Comparison of ENCODE assay signal across 8 cellular contexts in genomic region chr6:75205776-75206334, GRCh38. TPM values are rescaled to one million over a fixed set of nuclear protein-coding genes. Genes with fewer than 3 reads are reported as not detected.
DNase-seq lines count a peak whose midpoint lies in the region; ATAC-seq and TF ChIP-seq lines count a peak whose summit lies in the region.

TSS of gene COL12A1 (minus strand) at chr6:75206053. CDS start at chr6:75202792, 3,261 bp downstream.

- peak within 1 kb of the TSS; percentile 14 for H3K27ac Mint-ChIP-seq in type B pancreatic cell

- peak within 1 kb of the TSS; percentile 87 for H3K4me2 ChIP-seq in HCT116 (ENCODE audit: low read length)

- H3K4me1 ChIP-seq in HCT116 (ENCODE audit: control insufficient read depth in 1 of 2, insufficient read depth in 2 of 2, low read length in 2 of 2) (peaks cover 18 to 40% of the 10 kb centered on the region in 2 experiments), esophagus (ENCODE audit: control insufficient read depth in 2 of 2, insufficient read depth in 2 of 2, low read length in 1 of 2) (peaks cover 6 to 10% of the 10 kb centered on the region in 2 donors), mucosa of rectum (ENCODE audit: control insufficient read depth in 2 of 2, insufficient read depth in 2 of 2, low read length in 2 of 2) (peaks cover 9 to 12% of the 10 kb centered on the region in 2 donors)

- H3K9ac ChIP-seq in HCT116 (ENCODE audit: low read length): peak within 1 kb of the TSS; percentile 81
- peak within 1 kb of the TSS; percentile 30 to 47 for H3K9ac ChIP-seq in mucosa of rectum (ENCODE audit: low read depth in 1 of 2, low read length in 2 of 2)

- WGBS in esophagus, 2 donors: 1 to 2% methylated on average over 48 to 55 of the region's 55 CpGs

- H3K9me3 Mint-ChIP-seq in type B pancreatic cell: no peaks in the 10 kb centered on the region

- peak within 1 kb of the TSS; percentile 52 for H2AFZ ChIP-seq in HCT116 (ENCODE audit: low read depth, low read length, poor library complexity, severe bottlenecking)

- intact Hi-C loops in HCT116 (cut with micrococcal nuclease): loop anchor here (1.0 to 10.0 kb wide), 10 partner anchors 267 to 1529 kb away; no protein-coding TSS in a partner anchor

- peak; percentile 63 for ATAC-seq in HCT116
- no peak for ATAC-seq in HG03460 (IDR thresholded peaks at IDR 0.05; ENCODE audit: unreplicated experiment)

- TF ChIP-seq POLR2A in HCT116 (IDR thresholded peaks at IDR 0.05; ENCODE audit: borderline replicate concordance, extremely low read depth, insufficient read depth, insufficient read length): no peak

- BruUV-seq in HCT116 (replicated peaks; lab: Mats Ljungman, UMichigan): no TSS peak

- TF ChIP-seq RAD21 in HCT116 (IDR thresholded peaks at IDR 0.05; ENCODE audit: low read depth): no peak

- no peak within 1 kb of the TSS for H3K27ac ChIP-seq in C4-2B
- peak within 1 kb of the TSS; percentile 71 for H3K27ac ChIP-seq in HCT116 (ENCODE audit: low read depth, low read length)
- no peak within 1 kb of the TSS for H3K27ac ChIP-seq in WERI-Rb-1
- H3K27ac ChIP-seq in esophagus (ENCODE audit: low read depth in 2 of 2, low read length in 1 of 2): peak within 1 kb of the TSS; percentile 82 to 87
- H3K27ac ChIP-seq in mucosa of rectum (ENCODE audit: low read depth in 2 of 2, low read length in 2 of 2): peak within 1 kb of the TSS; percentile 65 to 77

- DNase-seq in HCT116 (ENCODE audit: low read depth, low spot score) (peak; percentile 80), WERI-Rb-1 (peak; percentile 60), type B pancreatic cell (ENCODE audit: extremely low spot score, unreplicated experiment) (no peak), NOMO-1 treated with DMSO at 0.1 percent for 48 hours (lab: John Stamatoyannopoulos, UW; ENCODE audit: unreplicated experiment) (no peak)

- H3K36me3 ChIP-seq in HCT116 (ENCODE audit: control insufficient read depth in 1 of 2, insufficient read depth in 2 of 2, low read length in 2 of 2): no peaks in the 10 kb centered on the region
- no peaks in the 10 kb centered on the region for H3K36me3 ChIP-seq in WERI-Rb-1
- H3K36me3 ChIP-seq in esophagus (ENCODE audit: control insufficient read depth in 2 of 2, insufficient read depth in 2 of 2, low read length in 1 of 2): no peaks in the 10 kb centered on the region
- no peaks in the 10 kb centered on the region for H3K36me3 ChIP-seq in mucosa of rectum (ENCODE audit: control insufficient read depth in 2 of 2, insufficient read depth in 2 of 2, low read length in 2 of 2)

- H3K79me2 ChIP-seq in HCT116 (ENCODE audit: insufficient read depth, low read length): peaks cover 46% of the 10 kb centered on the region

- RAD21 ChIA-PET in HCT116 (lab: Charles Lee; ENCODE audit: low non-redundant PET in 1 of 2, low total read pairs in 2 of 2, uncharacterized antibody in 2 of 2, unreplicated experiment in 2 of 2): interaction anchor here in 1 of 2 experiments (1.0 kb wide), 1 partner anchor 306 kb away, joined by 3 read pairs; no protein-coding TSS in a partner anchor

- no peaks in the 10 kb centered on the region for H3K9me3 ChIP-seq in HCT116 (ENCODE audit: control insufficient read depth in 1 of 2, insufficient read depth in 1 of 2, low read depth in 1 of 2, low read length in 2 of 2)
- H3K9me3 ChIP-seq in WERI-Rb-1 (ENCODE audit: severe bottlenecking): no peaks in the 10 kb centered on the region
- no peaks in the 10 kb centered on the region for H3K9me3 ChIP-seq in esophagus (ENCODE audit: control insufficient read depth in 2 of 2, insufficient read depth in 1 of 2, low read depth in 1 of 2, low read length in 1 of 2)
- H3K9me3 ChIP-seq in mucosa of rectum (ENCODE audit: control insufficient read depth in 2 of 2, low read length in 2 of 2): no peaks in the 10 kb centered on the region

- no peaks in the 10 kb centered on the region for H3K27me3 ChIP-seq in HCT116 (ENCODE audit: insufficient read depth, low read length)
- peaks cover 99% of the 10 kb centered on the region for H3K27me3 ChIP-seq in WERI-Rb-1 (ENCODE audit: insufficient read depth, low read depth, severe bottlenecking)
- peaks cover 0 to 15% of the 10 kb centered on the region in 2 donors for H3K27me3 ChIP-seq in esophagus (ENCODE audit: control insufficient read depth in 1 of 2, insufficient read depth in 2 of 2, low read length in 2 of 2)
- peaks cover 54 to 61% of the 10 kb centered on the region in 2 donors for H3K27me3 ChIP-seq in mucosa of rectum (ENCODE audit: control insufficient read depth in 2 of 2, insufficient read depth in 2 of 2, low read length in 2 of 2)

- no peaks in the 10 kb centered on the region for H3K36me3 Mint-ChIP-seq in type B pancreatic cell

- CTCF ChIA-PET in HCT116 (lab: Charles Lee): interaction anchor here (0.8 to 3.9 kb wide), 6 partner anchors 241 to 1467 kb away, joined by 3 to 25 read pairs (median 4); no protein-coding TSS in a partner anchor

- H4K20me1 ChIP-seq in HCT116 (ENCODE audit: insufficient read depth): no peaks in the 10 kb centered on the region

- H3K4me1 Mint-ChIP-seq in type B pancreatic cell (ENCODE audit: unreplicated experiment): peaks cover 48% of the 10 kb centered on the region

- H3K4me3 ChIP-seq in HCT116 (replicated peaks in 1 of 2; ENCODE audit: low read depth in 1 of 2, low read length in 2 of 2) (peak within 1 kb of the TSS; percentile 72 to 80), WERI-Rb-1 (ENCODE audit: low read depth, low read length) (peak within 1 kb of the TSS; percentile 19), esophagus (ENCODE audit: low read depth in 1 of 2, low read length in 2 of 2) (peak within 1 kb of the TSS; percentile 61 to 64), mucosa of rectum (ENCODE audit: low read length in 2 of 2) (peak within 1 kb of the TSS; percentile 54 to 76)

- TF ChIP-seq CTCF in C4-2B (conservative IDR thresholded peaks at IDR 0.05): peak; percentile 15; the same call in 1 of the 2 replicates
- 0 out of 6 replicates have a peak, but pooled peaks of 1 of the 3 experiments have one; percentile 1 for TF ChIP-seq CTCF in HCT116 (IDR thresholded peaks at IDR 0.05 in 2 of 3, conservative IDR thresholded peaks at IDR 0.05 in 1 of 3; ENCODE audit: borderline replicate concordance in 1 of 3, insufficient read depth in 1 of 3, low read depth in 2 of 3, low read length in 2 of 3)
- TF ChIP-seq CTCF in WERI-Rb-1 (IDR thresholded peaks at IDR 0.05; ENCODE audit: low read depth, low read length): no peak
- TF ChIP-seq CTCF in type B pancreatic cell (conservative IDR thresholded peaks at IDR 0.05): no peak

- H3K9me2 ChIP-seq in HCT116 (ENCODE audit: insufficient read depth): no peaks in the 10 kb centered on the region

- H3K4me3 Mint-ChIP-seq in type B pancreatic cell: peak within 1 kb of the TSS; percentile 92

- POLR2A ChIA-PET in HCT116 (lab: Charles Lee): no interaction called here

- H3K27me3 Mint-ChIP-seq in type B pancreatic cell: peaks cover 88% of the 10 kb centered on the region

TF ChIP-seq in HCT116, 20 proteins besides CTCF, POLR2A, EP300 and RAD21 (continues in another document):
- TF ChIP-seq, protein P1, sequence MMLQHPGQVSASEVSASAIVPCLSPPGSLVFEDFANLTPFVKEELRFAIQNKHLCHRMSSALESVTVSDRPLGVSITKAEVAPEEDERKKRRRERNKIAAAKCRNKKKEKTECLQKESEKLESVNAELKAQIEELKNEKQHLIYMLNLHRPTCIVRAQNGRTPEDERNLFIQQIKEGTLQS (IDR thresholded peaks at IDR 0.05): no peak
- TF ChIP-seq YY1 (IDR thresholded peaks at IDR 0.05; ENCODE audit: extremely low read depth, insufficient replicate concordance, low read depth, low read length) (peak; percentile 6), MAX (IDR thresholded peaks at IDR 0.05) (peak; percentile 36; the same call in 1 of the 2 replicates), ZBTB33 (IDR thresholded peaks at IDR 0.05; ENCODE audit: extremely low read depth, insufficient replicate concordance, low read length) (no peak), SP1 (IDR thresholded peaks at IDR 0.05; ENCODE audit: low read depth) (0 out of 2 replicates have a peak, but pooled peaks have one; percentile 12), EZH2phosphoT487 (IDR thresholded peaks at IDR 0.05; ENCODE audit: borderline replicate concordance) (no peak), CBX3 (IDR thresholded peaks at IDR 0.05; ENCODE audit: low read depth) (peak; percentile 35; the same call in 1 of the 2 replicates), TCF7L2 (IDR thresholded peaks at IDR 0.05; ENCODE audit: borderline replicate concordance, extremely low read depth, insufficient read depth, insufficient read length) (no peak), ELF1 (IDR thresholded peaks at IDR 0.05; ENCODE audit: borderline replicate concordance, low read depth) (no peak), SRF (IDR thresholded peaks at IDR 0.05; ENCODE audit: low read depth) (no peak), ZNF274 (IDR thresholded peaks at IDR 0.05; ENCODE audit: low read depth, low read length) (no peak), ZFX (IDR thresholded peaks at IDR 0.05) (no peak), FOSL1 (IDR thresholded peaks at IDR 0.05; ENCODE audit: low read depth) (peak; percentile 58), CEBPB (IDR thresholded peaks at IDR 0.05; ENCODE audit: low read depth) (peak; percentile 69; the same call in 1 of the 2 replicates), EZH2 (IDR thresholded peaks at IDR 0.05) (no peak), EGR1 (IDR thresholded peaks at IDR 0.05; ENCODE audit: low read depth) (peak; percentile 77), JUND (IDR thresholded peaks at IDR 0.05) (no peak)

RNA-seq across cellular contexts. Expression of gene COL12A1, which starts in this region (rescaled TPM):
- 23.5 TPM for total RNA-seq in HCT116 (2021; ENCODE audit: unreplicated experiment)
- polyA plus RNA-seq in HCT116 (2012): 15.2 and 21.1 TPM in 2 replicates
- 10 to 100 TPM in 1 of 2 donors, 1 to 10 TPM in 1; 9.5 to 18.2 TPM for polyA plus RNA-seq in esophagus
- total RNA-seq in type B pancreatic cell (ENCODE audit: low replicate concordance): 6.9 and 21.5 TPM in 2 replicates

Comparison
In these comparisons a context has a peak if more than half of its experiments do, and no peak if none do; other contexts are left out.
1. H3K27ac ChIP-seq: peak in HCT116 (single experiment), esophagus (2 of 2) and mucosa of rectum (2 of 2); none in C4-2B (single experiment) and WERI-Rb-1 (single experiment).
2. DNase-seq: peak in HCT116 (single experiment) and WERI-Rb-1 (single experiment); none in type B pancreatic cell (single experiment) and NOMO-1 treated with DMSO at 0.1 percent for 48 hours (single experiment).
3. H3K4me3 ChIP-seq: peak in every context shown above with its lines; median percentile 76 in HCT116; 65 in mucosa of rectum; 62 in esophagus; 19 in WERI-Rb-1.